ENCODE assay signal across 9 cellular contexts in genomic region chr19:18847516-18848463, GRCh38. TPM values are rescaled to one million over a fixed set of nuclear protein-coding genes. Genes with fewer than 3 reads are reported as not detected.
DNase-seq lines count a peak whose midpoint lies in the region; ATAC-seq, FAIRE-seq and TF ChIP-seq lines count a peak whose summit lies in the region.
"Had no signal": no experiment of that assay in that cellular context is flagged by ENCODE, and none has a peak within 500 bp of the region (broad histone marks: within the 10 kb centered on the region; RNA-seq: fewer than 3 reads in every experiment).

No MANE protein-coding gene starts in this region.

- no peaks in the 10 kb centered on the region for H3F3A ChIP-seq in Loucy (ENCODE audit: low read depth)

- TF ChIP-seq CTCF in A673 (conservative IDR thresholded peaks at IDR 0.05; ENCODE audit: low read depth, low read length) (no peak), Loucy (conservative IDR thresholded peaks at IDR 0.05; ENCODE audit: low read length) (peak; percentile 29)

- H3K36me3 ChIP-seq in A673 (ENCODE audit: insufficient read depth, low read length, poor library complexity, severe bottlenecking) (peaks cover 43% of the 10 kb centered on the region), Loucy (ENCODE audit: insufficient read depth, low read length) (peaks cover 70% of the 10 kb centered on the region; the same call in 1 of the 2 replicates)
- peaks cover 21 to 62% (median 23%) of the 10 kb centered on the region in 3 experiments for H3K36me3 ChIP-seq in naive thymus-derived CD4-positive, alpha-beta T cell (ENCODE audit: control insufficient read depth in 2 of 3, insufficient read depth in 3 of 3, low read length in 3 of 3)

- H3K9me3 ChIP-seq in A673 (ENCODE audit: low read depth, low read length, poor library complexity, severe bottlenecking) (no peaks in the 10 kb centered on the region), Loucy (ENCODE audit: insufficient read depth, low read depth, low read length) (no peaks in the 10 kb centered on the region)
- H3K9me3 ChIP-seq in naive thymus-derived CD4-positive, alpha-beta T cell (ENCODE audit: control insufficient read depth in 2 of 3, low read length in 3 of 3) = no peaks in the 10 kb centered on the region

- H3K27me3 ChIP-seq in A673 (replicated peaks; ENCODE audit: insufficient read depth, low read depth, low read length, poor library complexity) = no peaks in the 10 kb centered on the region
- no peaks in the 10 kb centered on the region for H3K27me3 ChIP-seq in Loucy (ENCODE audit: insufficient read depth, low read length, poor library complexity, severe bottlenecking)
- no peaks in the 10 kb centered on the region for H3K27me3 ChIP-seq in naive thymus-derived CD4-positive, alpha-beta T cell (ENCODE audit: control insufficient read depth in 2 of 2, insufficient read depth in 2 of 2, low read length in 2 of 2)

- peaks cover 74% of the 10 kb centered on the region for H4K20me1 ChIP-seq in Loucy (ENCODE audit: insufficient read depth, low read length, poor library complexity, severe bottlenecking)

- H3K79me2 ChIP-seq in Loucy (ENCODE audit: insufficient read depth, low read length) = peaks cover 76% of the 10 kb centered on the region

- POLR2A ChIA-PET in A673 (lab: Charles Lee; ENCODE audit: low non-redundant PET) = no interaction called here
- POLR2A ChIA-PET in naive thymus-derived CD4-positive, alpha-beta T cell (lab: Charles Lee) = interaction anchor here (1.1 to 1.9 kb wide), 5 partner anchors 15 to 326 kb away, joined by 3 to 10 read pairs (median 6); partner anchors contain the start of genes ELL, REX1BD and UPF1

- intact Hi-C loops in A673 (cut with micrococcal nuclease; ENCODE audit: unreplicated experiment) = loop anchor here (5.0 kb wide), 3 partner anchors 75 to 380 kb away; no protein-coding TSS in a partner anchor
- intact Hi-C loops in naive thymus-derived CD4-positive, alpha-beta T cell (cut with micrococcal nuclease) = loop anchor here (1.0 to 5.0 kb wide), 8 partner anchors 146 to 396 kb away; no protein-coding TSS in a partner anchor

- H3K9me3 Mint-ChIP-seq in natural killer cell treated with Interleukin-12 subunit alpha and Interleukin-12 subunit beta and Interleukin-15 and Interleukin-18, amount 100 ng/mL, for 72 hours = no peaks in the 10 kb centered on the region
- H3K9me3 Mint-ChIP-seq in naive thymus-derived CD4-positive, alpha-beta T cell = peaks cover 0 to 2% (median 0%) of the 10 kb centered on the region in 11 donors

- no peaks in the 10 kb centered on the region for H3K36me3 Mint-ChIP-seq in natural killer cell treated with Interleukin-12 subunit alpha and Interleukin-12 subunit beta and Interleukin-15 and Interleukin-18, amount 100 ng/mL, for 72 hours
- H3K36me3 Mint-ChIP-seq in naive thymus-derived CD4-positive, alpha-beta T cell = peaks cover 0 to 15% (median 4%) of the 10 kb centered on the region in 5 donors

- H3K4me3 ChIP-seq in A673 (ENCODE audit: low read depth, low read length, poor library complexity, severe bottlenecking) = no peak overlapping the region
- H3K4me3 ChIP-seq in Loucy (ENCODE audit: low read length, poor library complexity, severe bottlenecking) = no peak overlapping the region
- no peak overlapping the region for H3K4me3 ChIP-seq in naive thymus-derived CD4-positive, alpha-beta T cell (ENCODE audit: low read length)
- H3K4me3 ChIP-seq: lung had no signal

- peaks cover 56 to 60% of the 10 kb centered on the region in 2 donors for H3K4me1 Mint-ChIP-seq in natural killer cell treated with Interleukin-12 subunit alpha and Interleukin-12 subunit beta and Interleukin-15 and Interleukin-18, amount 100 ng/mL, for 72 hours (ENCODE audit: low read depth in 2 of 2)
- peaks cover 46 to 60% (median 50%) of the 10 kb centered on the region in 7 donors for H3K4me1 Mint-ChIP-seq in naive thymus-derived CD4-positive, alpha-beta T cell

- H2AFZ ChIP-seq in Loucy (ENCODE audit: low read length) = no peak overlapping the region

- peak overlapping the region; percentile 13 to 87 for H3K27ac Mint-ChIP-seq in natural killer cell treated with Interleukin-12 subunit alpha and Interleukin-12 subunit beta and Interleukin-15 and Interleukin-18, amount 100 ng/mL, for 72 hours
- H3K27ac Mint-ChIP-seq in naive thymus-derived CD4-positive, alpha-beta T cell = peak overlapping the region in 2 of 9 donors; percentile 40 to 72

- DNase-seq in A673 (ENCODE audit: low spot score) = peak; percentile 35
- DNase-seq in natural killer cell treated with Interleukin-12 subunit alpha and Interleukin-12 subunit beta and Interleukin-15 and Interleukin-18, amount 100 ng/mL, for 72 hours (ENCODE audit: low spot score) = no peak
- DNase-seq in naive thymus-derived CD4-positive, alpha-beta T cell = no peak
- no peak for DNase-seq in NCI-H1694 (lab: John Stamatoyannopoulos, UW)

- CTCF ChIA-PET in A673 (lab: Charles Lee) = interaction anchor here (0.7 to 1.4 kb wide), 6 partner anchors 16 to 407 kb away, joined by 3 to 5 read pairs (median 3); partner anchors contain the start of genes KXD1 and UPF1
- CTCF ChIA-PET in naive thymus-derived CD4-positive, alpha-beta T cell (lab: Charles Lee) = interaction anchor here (0.6 to 3.1 kb wide), 20 partner anchors 8 to 1484 kb away, joined by 3 to 20 read pairs (median 6); partner anchors contain the start of genes ELL and REX1BD

- H3K9ac ChIP-seq in Loucy (ENCODE audit: low read depth, low read length, poor library complexity, severe bottlenecking) = no peak overlapping the region

- H3K27ac ChIP-seq in A673 (ENCODE audit: low read depth, low read length, poor library complexity, severe bottlenecking) = peak overlapping the region; percentile 68
- no peak overlapping the region for H3K27ac ChIP-seq in naive thymus-derived CD4-positive, alpha-beta T cell (ENCODE audit: low read depth, low read length)

- no peaks in the 10 kb centered on the region for H3K27me3 Mint-ChIP-seq in natural killer cell treated with Interleukin-12 subunit alpha and Interleukin-12 subunit beta and Interleukin-15 and Interleukin-18, amount 100 ng/mL, for 72 hours
- no peaks in the 10 kb centered on the region for H3K27me3 Mint-ChIP-seq in naive thymus-derived CD4-positive, alpha-beta T cell

- no peak for ATAC-seq in natural killer cell treated with Interleukin-12 subunit alpha and Interleukin-12 subunit beta and Interleukin-15 and Interleukin-18, amount 100 ng/mL, for 72 hours
- ATAC-seq in GM19452 (IDR thresholded peaks at IDR 0.05; ENCODE audit: unreplicated experiment) = no peak
- ATAC-seq in naive thymus-derived CD4-positive, alpha-beta T cell = no peak
- ATAC-seq in HG03520 (IDR thresholded peaks at IDR 0.05; ENCODE audit: unreplicated experiment) = no peak

- peak; percentile 72 for FAIRE-seq in endometrium (lab: Jason Lieb, UNC)

- no peak overlapping the region for H3K4me2 ChIP-seq in Loucy (ENCODE audit: low read depth, low read length, poor library complexity, severe bottlenecking)

- BruUV-seq in A673 (replicated peaks; lab: Mats Ljungman, UMichigan) = no TSS peak

- no peak overlapping the region for H3K4me3 Mint-ChIP-seq in natural killer cell treated with Interleukin-12 subunit alpha and Interleukin-12 subunit beta and Interleukin-15 and Interleukin-18, amount 100 ng/mL, for 72 hours
- H3K4me3 Mint-ChIP-seq in naive thymus-derived CD4-positive, alpha-beta T cell = no peak overlapping the region

- H3K9me2 ChIP-seq in Loucy (replicated peaks; ENCODE audit: low read depth, low read length) = no peaks in the 10 kb centered on the region

- H3K4me1 ChIP-seq in A673 (ENCODE audit: insufficient read depth, low read length, poor library complexity, severe bottlenecking) (peaks cover 25% of the 10 kb centered on the region), Loucy (ENCODE audit: insufficient read depth, low read length, poor library complexity, severe bottlenecking) (peaks cover 13% of the 10 kb centered on the region)
- peaks cover 29 to 34% of the 10 kb centered on the region in 2 donors for H3K4me1 ChIP-seq in naive thymus-derived CD4-positive, alpha-beta T cell (ENCODE audit: control insufficient read depth in 2 of 2, insufficient read depth in 2 of 2, low read length in 2 of 2)

RNA-seq across cellular contexts. Expression of gene UPF1, which starts 16.0 kb away (rescaled TPM):
- total RNA-seq in A673 (2021) = 78.9 and 83.8 TPM in 2 replicates
- total RNA-seq in natural killer cell treated with Interleukin-12 subunit alpha and Interleukin-12 subunit beta and Interleukin-15 and Interleukin-18, amount 100 ng/mL, for 72 hours = 100 to 1,000 TPM; 104 to 150 TPM
- total RNA-seq in naive thymus-derived CD4-positive, alpha-beta T cell = 100 to 1,000 TPM in 4 of 5 experiments, 10 to 100 TPM in 1; 98.7 to 148 (median 113) TPM
- 10 to 100 TPM in 1 of 2 donors, 1 to 10 TPM in 1; 7.7 to 25.3 TPM for polyA plus RNA-seq in naive thymus-derived CD4-positive, alpha-beta T cell

RNA-seq across cellular contexts. Expression of gene CERS1, which starts 48.2 kb away (rescaled TPM):
- 10.0 and 11.4 TPM in 2 replicates for total RNA-seq in A673 (2021)
- total RNA-seq in natural killer cell treated with Interleukin-12 subunit alpha and Interleukin-12 subunit beta and Interleukin-15 and Interleukin-18, amount 100 ng/mL, for 72 hours = not detected
- not detected for total RNA-seq in naive thymus-derived CD4-positive, alpha-beta T cell
- not detected for polyA plus RNA-seq in naive thymus-derived CD4-positive, alpha-beta T cell

RNA-seq across cellular contexts. Expression of gene COMP, which starts 56.7 kb away (rescaled TPM):
- total RNA-seq in A673 (2021) = not detected in 2 replicates
- total RNA-seq in natural killer cell treated with Interleukin-12 subunit alpha and Interleukin-12 subunit beta and Interleukin-15 and Interleukin-18, amount 100 ng/mL, for 72 hours = not detected
- not detected for total RNA-seq in naive thymus-derived CD4-positive, alpha-beta T cell
- polyA plus RNA-seq in naive thymus-derived CD4-positive, alpha-beta T cell = not detected

Comparison
In these comparisons a context has a peak if more than half of its experiments do, and no peak if none do; other contexts are left out.
1. RNA of gene CERS1, which starts 48.2 kb away (total RNA-seq): 10.0 to 11.4 TPM in A673; not detected in natural killer cell treated with Interleukin-12 subunit alpha and Interleukin-12 subunit beta and Interleukin-15 and Interleukin-18, amount 100 ng/mL, for 72 hours and not detected in naive thymus-derived CD4-positive, alpha-beta T cell; every median in the first group is over 10 times any median in the second.